ENCODE assay signal across 13 cellular contexts in the genomic region with DNA sequence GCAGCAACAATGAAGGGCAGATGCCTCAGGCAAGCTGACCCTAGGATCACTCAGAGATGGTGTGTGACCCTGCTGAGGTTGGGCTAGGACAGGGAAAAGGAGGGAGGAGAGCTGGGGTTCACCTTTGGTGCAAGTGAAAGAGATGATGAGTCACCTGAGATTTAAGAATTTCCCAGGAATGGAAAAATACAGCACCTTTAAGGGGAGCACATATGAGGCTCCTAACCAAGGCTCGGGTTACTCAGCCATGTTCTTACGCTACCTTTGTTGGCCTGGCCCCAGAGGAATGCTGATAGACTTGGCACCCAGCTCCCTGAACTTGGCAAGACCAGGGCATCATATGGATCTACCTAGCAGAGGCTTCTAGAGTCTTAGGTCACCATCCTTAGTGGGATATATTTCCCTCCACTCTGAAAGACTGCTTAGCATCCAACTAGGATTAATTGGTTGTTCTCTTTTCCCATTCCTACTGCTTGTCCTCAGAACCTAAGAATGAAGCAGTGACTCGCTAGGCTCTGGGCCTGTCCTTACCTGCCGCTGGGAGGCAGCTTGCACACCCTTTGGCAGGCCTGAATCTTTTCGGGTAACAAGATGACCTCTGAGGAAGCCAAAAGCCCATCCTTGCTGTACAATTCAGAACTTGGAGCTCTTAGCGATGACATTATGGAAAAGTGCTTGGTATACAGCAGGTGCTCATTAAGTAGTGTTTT. TPM values are rescaled to one million over a fixed set of nuclear protein-coding genes. Genes with fewer than 3 reads are reported as not detected.
DNase-seq lines count a peak whose midpoint lies in the region; ATAC-seq and TF ChIP-seq lines count a peak whose summit lies in the region.
"Had no signal": no experiment of that assay in that cellular context is flagged by ENCODE, and none has a peak within 500 bp of the region (broad histone marks: within the 10 kb centered on the region; RNA-seq: fewer than 3 reads in every experiment).

No MANE protein-coding gene starts in this region.

- CTCF ChIA-PET in CD4-positive, alpha-beta T cell (lab: Charles Lee): interaction anchor here (1.5 kb wide), 1 partner anchor 18 kb away, joined by 3 read pairs; no protein-coding TSS in a partner anchor
- CTCF ChIA-PET in SK-N-SH (lab: Yijun Ruan, JAX): interaction anchor here (1.3 to 1.5 kb wide), 2 partner anchors 11 to 12 kb away, joined by 3 read pairs; no protein-coding TSS in a partner anchor

- 83% methylated on average over 6 of the region's 6 CpGs for WGBS in SK-N-SH (ENCODE audit: low lambda C conversion rate)
- 79 to 94% (median 83%) methylated on average over 6 of the region's 6 CpGs for WGBS in heart left ventricle, 4 donors

- TF ChIP-seq RAD21 in SK-N-SH (IDR thresholded peaks at IDR 0.05; ENCODE audit: low read length): no peak

- ATAC-seq in CD4-positive, alpha-beta T cell (ENCODE audit: poor library complexity): no peak
- ATAC-seq in HG02571 (IDR thresholded peaks at IDR 0.05; ENCODE audit: unreplicated experiment): no peak
- no peak for ATAC-seq in heart left ventricle

- H3K9me2 ChIP-seq in SK-N-SH: no peaks in the 10 kb centered on the region

- H3K4me3 ChIP-seq in breast epithelium (no peak overlapping the region), SK-N-SH (ENCODE audit: low read depth in 2 of 2, low read length in 1 of 2) (no peak overlapping the region), heart left ventricle (no peak overlapping the region)
- H3K4me3 ChIP-seq: adrenal gland; BLaER1 treated with 17β-estradiol and CSF1 and Interleukin-3, amounts not matched to agents 10 nM and 100 nM had no signal

- no peaks in the 10 kb centered on the region for H3K27me3 ChIP-seq in CD4-positive, alpha-beta T cell (ENCODE audit: control insufficient read depth, insufficient read depth, low read length)
- H3K27me3 ChIP-seq in breast epithelium (no peaks in the 10 kb centered on the region), SK-N-SH (ENCODE audit: insufficient read depth) (no peaks in the 10 kb centered on the region), heart left ventricle (no peaks in the 10 kb centered on the region)
- H3K27me3 ChIP-seq: adrenal gland; BLaER1 treated with 17β-estradiol and CSF1 and Interleukin-3, amounts not matched to agents 10 nM and 100 nM had no signal

- peaks cover 15% of the 10 kb centered on the region for H3K79me2 ChIP-seq in SK-N-SH (ENCODE audit: insufficient read depth)

- no peaks in the 10 kb centered on the region for H3K36me3 ChIP-seq in breast epithelium
- no peaks in the 10 kb centered on the region for H3K36me3 ChIP-seq in SK-N-SH (replicated peaks in 1 of 2; ENCODE audit: control insufficient read depth in 1 of 2, insufficient read depth in 2 of 2, low read length in 1 of 2)
- no peaks in the 10 kb centered on the region for H3K36me3 ChIP-seq in heart left ventricle
- H3K36me3 ChIP-seq: adrenal gland; BLaER1 treated with 17β-estradiol and CSF1 and Interleukin-3, amounts not matched to agents 10 nM and 100 nM had no signal

- no peak overlapping the region for H3K27ac Mint-ChIP-seq in CD4-positive, alpha-beta T cell
- H3K27ac Mint-ChIP-seq in nephron progenitor cell: peak overlapping the region; percentile 20

- POLR2A ChIA-PET in CD4-positive, alpha-beta T cell (lab: Charles Lee): no interaction called here
- POLR2A ChIA-PET in SK-N-SH (lab: Yijun Ruan, JAX): no interaction called here

- no peaks in the 10 kb centered on the region for H3K9me3 ChIP-seq in CD4-positive, alpha-beta T cell (ENCODE audit: control insufficient read depth, low read length)
- H3K9me3 ChIP-seq in breast epithelium: no peaks in the 10 kb centered on the region
- no peaks in the 10 kb centered on the region for H3K9me3 ChIP-seq in SK-N-SH
- no peaks in the 10 kb centered on the region for H3K9me3 ChIP-seq in heart left ventricle
- H3K9me3 ChIP-seq: adrenal gland; BLaER1 treated with 17β-estradiol and CSF1 and Interleukin-3, amounts not matched to agents 10 nM and 100 nM had no signal

- TF ChIP-seq EP300 in SK-N-SH (IDR thresholded peaks at IDR 0.05; ENCODE audit: borderline replicate concordance in 1 of 2, low read depth in 1 of 2, low read length in 1 of 2): no peak

- H2AFZ ChIP-seq in SK-N-SH (ENCODE audit: low read depth): no peak overlapping the region

- no peaks in the 10 kb centered on the region; the same call in 1 of the 2 replicates for H4K20me1 ChIP-seq in SK-N-SH (ENCODE audit: insufficient read depth)

- no peak overlapping the region for H3K27ac ChIP-seq in CD4-positive, alpha-beta T cell (ENCODE audit: low read depth, low read length)
- H3K27ac ChIP-seq in breast epithelium: peak overlapping the region; percentile 50 to 75
- H3K27ac ChIP-seq in SK-N-SH (ENCODE audit: low read depth in 2 of 2, low read length in 1 of 2): no peak overlapping the region
- H3K27ac ChIP-seq in heart left ventricle: no peak overlapping the region
- H3K27ac ChIP-seq: adrenal gland; BLaER1 treated with 17β-estradiol and CSF1 and Interleukin-3, amounts not matched to agents 10 nM and 100 nM had no signal

- H3K9me3 Mint-ChIP-seq in CD4-positive, alpha-beta T cell: no peaks in the 10 kb centered on the region
- H3K9me3 Mint-ChIP-seq in nephron progenitor cell: no peaks in the 10 kb centered on the region

- H3K4me1 Mint-ChIP-seq in CD4-positive, alpha-beta T cell (ENCODE audit: low read depth): peaks cover 26% of the 10 kb centered on the region
- H3K4me1 Mint-ChIP-seq in nephron progenitor cell: peaks cover 46% of the 10 kb centered on the region

- H3K4me1 ChIP-seq in breast epithelium (no peaks in the 10 kb centered on the region), SK-N-SH (ENCODE audit: control insufficient read depth in 1 of 2, insufficient read depth in 2 of 2, low read depth in 1 of 2, low read length in 1 of 2) (peaks cover 10 to 12% of the 10 kb centered on the region in 2 experiments; a peak in 2 of 4 replicates), heart left ventricle (peaks cover 0 to 26% (median 20%) of the 10 kb centered on the region in 12 donors)

- peak overlapping the region; percentile 27 for H3K4me3 Mint-ChIP-seq in CD4-positive, alpha-beta T cell
- no peak overlapping the region for H3K4me3 Mint-ChIP-seq in nephron progenitor cell

- TF ChIP-seq CTCF in CD4-positive, alpha-beta T cell (IDR thresholded peaks at IDR 0.05): no peak
- no peak for TF ChIP-seq CTCF in breast epithelium (IDR thresholded peaks at IDR 0.05)
- TF ChIP-seq CTCF in nephron progenitor cell (IDR thresholded peaks at IDR 0.05): no peak
- no peak for TF ChIP-seq CTCF in SK-N-SH (IDR thresholded peaks at IDR 0.05)
- TF ChIP-seq CTCF in heart left ventricle (IDR thresholded peaks at IDR 0.05): no peak

- intact Hi-C loops in CD4-positive, alpha-beta T cell (cut with DNase I, micrococcal nuclease): no loop called here
- intact Hi-C loops in breast epithelium (cut with DNase I; ENCODE audit: low total_unique reads) (no loop called here), heart left ventricle (cut with DNase I) (no loop called here)

- no peak overlapping the region for H3K4me2 ChIP-seq in SK-N-SH

- TF ChIP-seq POLR2A in breast epithelium (IDR thresholded peaks at IDR 0.05) (no peak), heart left ventricle (IDR thresholded peaks at IDR 0.05) (no peak)

- no peak overlapping the region for H3K9ac ChIP-seq in SK-N-SH
- H3K9ac ChIP-seq: BLaER1 treated with 17β-estradiol and CSF1 and Interleukin-3, amounts not matched to agents 10 nM and 100 nM had no signal

- no peaks in the 10 kb centered on the region for H3K27me3 Mint-ChIP-seq in CD4-positive, alpha-beta T cell
- no peaks in the 10 kb centered on the region for H3K27me3 Mint-ChIP-seq in nephron progenitor cell (ENCODE audit: low read depth, poor library complexity)

- DNase-seq in CD4-positive, alpha-beta T cell: no peak
- DNase-seq in HT1080 (ENCODE audit: low read depth): peak; percentile 25
- peak; percentile 48 to 67 for DNase-seq in breast epithelium (ENCODE audit: low spot score in 2 of 2)
- DNase-seq in nephron progenitor cell: no peak
- no peak for DNase-seq in SK-N-SH
- DNase-seq in NK-92 treated with Interleukin-12 subunit alpha and Interleukin-12 subunit beta, amount 100 ng/mL, for 24 hours (lab: John Stamatoyannopoulos, UW): no peak
- DNase-seq in heart left ventricle: no peak
- DNase-seq: foreskin melanocyte, NCI-H187 treated with DMSO at 0.1 percent for 48 hours, occipital lobe had no signal

- peaks cover 13% of the 10 kb centered on the region for H3K36me3 Mint-ChIP-seq in CD4-positive, alpha-beta T cell (ENCODE audit: low read depth)
- no peaks in the 10 kb centered on the region for H3K36me3 Mint-ChIP-seq in nephron progenitor cell (ENCODE audit: low read depth)

- peaks cover 26% of the 10 kb centered on the region for H3F3A ChIP-seq in SK-N-SH (replicated peaks; ENCODE audit: insufficient read depth)

TF ChIP-seq in SK-N-SH, 30 proteins besides CTCF, POLR2A, EP300 and RAD21:
- TF ChIP-seq JUND (IDR thresholded peaks at IDR 0.05): no peak
- no peak for TF ChIP-seq MXI1 (IDR thresholded peaks at IDR 0.05; ENCODE audit: low read depth, low read length)
- TF ChIP-seq TAF1 (IDR thresholded peaks at IDR 0.05; ENCODE audit: borderline replicate concordance, low read depth, low read length): no peak
- no peak for TF ChIP-seq GATA2 (CRISPR knock-in tag; IDR thresholded peaks at IDR 0.05)
- TF ChIP-seq YY1 (IDR thresholded peaks at IDR 0.05; ENCODE audit: low read depth): no peak
- TF ChIP-seq MEF2A (IDR thresholded peaks at IDR 0.05; ENCODE audit: borderline replicate concordance, low read depth): no peak
- TF ChIP-seq SIN3A (IDR thresholded peaks at IDR 0.05; ENCODE audit: borderline replicate concordance, low read depth, low read length): no peak

RNA-seq across cellular contexts. Expression of a gene that starts 4.0 kb away (rescaled TPM):
- total RNA-seq in CD4-positive, alpha-beta T cell: 10 to 100 TPM; 31.1 to 34.6 TPM
- 16.8 and 31.0 TPM in 2 replicates for total RNA-seq in HT1080 (2014; rRNA removed; shearing (Covaris generic))
- 15.2 and 19.7 TPM in 2 replicates for polyA plus RNA-seq in HT1080 (2015; cell fraction: cytosol; rRNA removed)
- polyA plus RNA-seq in HT1080 (2015; cell fraction: nucleus; rRNA removed): 58.2 and 58.4 TPM in 2 replicates
- total RNA-seq in breast epithelium: 10 to 100 TPM; 16.8 to 48.3 (median 37.0) TPM
- polyA plus RNA-seq in SK-N-SH (2012; rRNA removed): 4.4 and 6.0 TPM in 2 replicates
- polyA plus RNA-seq in SK-N-SH (2012; cell fraction: cytosol; rRNA removed): 5.3 and 6.4 TPM in 2 replicates
- 7.3 and 13.6 TPM in 2 replicates for polyA plus RNA-seq in SK-N-SH (2012; cell fraction: nucleus; rRNA removed)
- 10 to 100 TPM in 8 of 9 donors, 1 to 10 TPM in 1; 9.1 to 25.9 (median 18.5) TPM for total RNA-seq in heart left ventricle
- 1 to 10 TPM; 5.0 to 7.7 TPM for polyA plus RNA-seq in heart left ventricle

RNA-seq across cellular contexts. Expression of a gene that starts 12.8 kb away (rescaled TPM):
- 10 to 100 TPM; 19.6 to 20.4 TPM for total RNA-seq in CD4-positive, alpha-beta T cell
- 17.1 and 20.0 TPM in 2 replicates for total RNA-seq in HT1080 (2014; rRNA removed; shearing (Covaris generic))
- polyA plus RNA-seq in HT1080 (2015; cell fraction: cytosol; rRNA removed): 16.6 and 19.5 TPM in 2 replicates
- 37.9 and 44.5 TPM in 2 replicates for polyA plus RNA-seq in HT1080 (2015; cell fraction: nucleus; rRNA removed)
- total RNA-seq in breast epithelium: 10 to 100 TPM; 25.9 to 64.2 (median 54.4) TPM
- 12.4 and 18.2 TPM in 2 replicates for polyA plus RNA-seq in SK-N-SH (2012; rRNA removed)
- 15.0 and 16.3 TPM in 2 replicates for polyA plus RNA-seq in SK-N-SH (2012; cell fraction: cytosol; rRNA removed)
- 12.6 and 16.7 TPM in 2 replicates for polyA plus RNA-seq in SK-N-SH (2012; cell fraction: nucleus; rRNA removed)
- 10 to 100 TPM; 17.0 to 84.7 (median 26.4) TPM for total RNA-seq in heart left ventricle
- 10 to 100 TPM in 1 of 2 donors, 1 to 10 TPM in 1; 6.7 to 22.3 TPM for polyA plus RNA-seq in heart left ventricle

Comparison
In these comparisons a context has a peak if more than half of its experiments do, and no peak if none do; other contexts are left out.
1. DNase-seq: peak in HT1080 (single experiment) and breast epithelium (2 of 2); none in CD4-positive, alpha-beta T cell (0 of 10), nephron progenitor cell (single experiment), SK-N-SH (single experiment), NK-92 treated with Interleukin-12 subunit alpha and Interleukin-12 subunit beta, amount 100 ng/mL, for 24 hours (single experiment) and heart left ventricle (0 of 5).
2. H3K27ac ChIP-seq: peak in breast epithelium (2 of 2); none in CD4-positive, alpha-beta T cell (single experiment), SK-N-SH (0 of 2) and heart left ventricle (0 of 12).